ENCODE assay signal across 15 cellular contexts in the genomic region with DNA sequence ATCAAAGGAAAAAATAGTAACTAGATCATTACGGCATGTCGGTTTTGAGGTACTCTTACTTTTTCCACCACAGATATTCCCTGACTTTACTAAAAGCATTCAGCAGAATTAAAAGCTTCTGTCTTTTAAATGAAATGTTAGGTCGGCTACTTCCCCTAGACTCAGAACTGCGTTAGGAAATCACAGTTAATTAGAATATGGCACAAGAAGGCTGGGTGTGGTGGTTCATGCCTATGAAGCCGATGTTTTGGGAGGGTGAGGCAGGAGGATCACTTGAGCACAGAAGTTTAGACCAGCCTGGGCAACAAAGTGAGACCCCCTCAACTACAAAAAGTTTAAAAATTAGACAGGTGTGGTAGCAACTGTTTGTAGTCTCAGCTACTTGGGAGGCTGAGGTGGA.
"Had no signal": no experiment of that assay in that cellular context is flagged by ENCODE, and none has a peak within 500 bp of the region (broad histone marks: within the 10 kb centered on the region; RNA-seq: fewer than 3 reads in every experiment).

No MANE protein-coding gene starts in this region.

- H3K36me3 ChIP-seq: ovary, uterus had no signal

- H3K9me3 ChIP-seq: gastroesophageal sphincter, ovary, tibial artery, uterus had no signal

- DNase-seq: activated CD4-positive, alpha-beta T cell treated with anti-CD3 and anti-CD28 coated beads for 1 hour; activated T-cell treated with anti-CD3 and anti-CD28 coated beads, Interleukin-2, amount 50 U/mL, for 1 hour; aorta; head of caudate nucleus; naive thymus-derived CD8-positive, alpha-beta T cell; ovary; right cardiac atrium; stimulated activated CD4-positive, alpha-beta T cell treated with anti-CD3 and anti-CD28 coated beads, Interleukin-12 subunit alpha, Interleukin-12 subunit beta, amount 100 ng/mL, for 4 hours; stimulated activated CD4-positive, alpha-beta T cell treated with anti-CD3 and anti-CD28 coated beads, Interleukin-4, amount 100 ng/mL, for 4 hours; stimulated activated naive CD8-positive, alpha-beta T cell treated with anti-CD3 and anti-CD28 coated beads, Interleukin-15, Interleukin-2, amounts not matched to agents 100 U/mL and 50 U/mL, for 24 hours; substantia nigra; tibial artery; uterus had no signal

- H3K27ac ChIP-seq: gastroesophageal sphincter, ovary, tibial artery, uterus had no signal

- H3K27me3 ChIP-seq: gastroesophageal sphincter, ovary, tibial artery, uterus had no signal

- H3K4me3 ChIP-seq: gastroesophageal sphincter, ovary, tibial artery, uterus had no signal

- H3K4me1 ChIP-seq: uterus had no signal

- ATAC-seq: activated naive CD4-positive, alpha-beta T cell treated with anti-CD3 and anti-CD28 coated beads, Interleukin-2, amount 50 U/mL, for 72 hours; gastroesophageal sphincter; naive thymus-derived CD8-positive, alpha-beta T cell; stimulated activated naive CD8-positive, alpha-beta T cell treated with anti-CD3 and anti-CD28 coated beads, Interleukin-15, Interleukin-2, amounts not matched to agents 100 U/mL and 50 U/mL, for 24 hours had no signal
